18 cellular contexts compared by ENCODE assay signal in the genomic region with DNA sequence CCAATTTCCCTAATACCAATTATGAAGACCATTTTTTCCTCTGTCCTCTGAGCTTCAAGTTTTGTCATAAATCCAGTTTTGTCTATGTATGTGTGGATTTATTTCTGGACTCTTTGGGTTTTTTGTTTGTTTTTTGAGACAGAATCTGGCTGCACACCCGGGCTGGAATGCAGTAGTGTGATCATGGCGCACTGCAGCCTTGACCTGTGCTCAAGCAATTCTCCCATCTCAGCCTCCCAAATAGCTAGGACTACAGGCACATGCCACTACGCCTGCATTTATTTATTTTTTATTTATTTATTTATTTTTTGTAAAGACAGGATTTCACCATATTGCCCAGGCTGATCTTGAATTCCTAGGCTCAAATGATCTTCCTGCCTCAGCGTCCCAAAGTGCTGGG. TPM values are rescaled to one million over a fixed set of nuclear protein-coding genes. Genes with fewer than 3 reads are reported as not detected.
DNase-seq lines count a peak whose midpoint lies in the region; ATAC-seq and TF ChIP-seq lines count a peak whose summit lies in the region.
"Had no signal": no experiment of that assay in that cellular context is flagged by ENCODE, and none has a peak within 500 bp of the region (broad histone marks: within the 10 kb centered on the region; RNA-seq: fewer than 3 reads in every experiment).

No MANE protein-coding gene starts in this region.

- no peaks in the 10 kb centered on the region for H3K9me3 Mint-ChIP-seq in T-cell
- H3K9me3 Mint-ChIP-seq: CD4-positive, CD25-positive, alpha-beta regulatory T cell; CD8-positive, alpha-beta T cell had no signal

- POLR2A ChIA-PET in HCT116 (lab: Charles Lee) (interaction anchor here (0.8 kb wide), 1 partner anchor 17 kb away, joined by 3 read pairs; no protein-coding TSS in a partner anchor), T-cell (lab: Charles Lee) (no interaction called here)

- TF ChIP-seq CTCF in HCT116 (IDR thresholded peaks at IDR 0.05 in 2 of 3, conservative IDR thresholded peaks at IDR 0.05 in 1 of 3; ENCODE audit: borderline replicate concordance in 1 of 3, insufficient read depth in 1 of 3, low read depth in 2 of 3, low read length in 2 of 3) (no peak), right lobe of liver (IDR thresholded peaks at IDR 0.05) (no peak), testis (IDR thresholded peaks at IDR 0.05) (no peak)

- H3K27me3 Mint-ChIP-seq in T-cell, result peaks cover 9 to 23% of the 10 kb centered on the region in 2 donors

- no peak for TF ChIP-seq POLR2A in HCT116 (IDR thresholded peaks at IDR 0.05; ENCODE audit: borderline replicate concordance, extremely low read depth, insufficient read depth, insufficient read length)
- no peak for TF ChIP-seq POLR2A in right lobe of liver (IDR thresholded peaks at IDR 0.05)
- no peak for TF ChIP-seq POLR2A in testis (IDR thresholded peaks at IDR 0.05)

- CTCF ChIA-PET in HCT116 (lab: Charles Lee) (interaction anchor here (0.7 to 2.0 kb wide), 3 partner anchors 47 to 574 kb away, joined by 4 to 15 read pairs (median 4); no protein-coding TSS in a partner anchor), T-cell (lab: Charles Lee) (interaction anchor here (0.6 to 1.7 kb wide), 11 partner anchors 9 to 623 kb away, joined by 3 to 12 read pairs (median 3); no protein-coding TSS in a partner anchor)

- H3K27ac Mint-ChIP-seq in T-cell, result no peak overlapping the region
- H3K27ac Mint-ChIP-seq: B cell; CD4-positive, CD25-positive, alpha-beta regulatory T cell; CD8-positive, alpha-beta T cell had no signal

- 44% methylated on average over 4 of the region's 4 CpGs for WGBS in right lobe of liver (ENCODE audit: insufficient coverage, low coverage, low lambda C conversion rate, missing lambda C conversion rate)
- WGBS in testis, 2 donors, result 41 to 50% methylated on average over 4 of the region's 4 CpGs

- H3K79me2 ChIP-seq in HCT116 (ENCODE audit: insufficient read depth, low read length), result no peaks in the 10 kb centered on the region

- RAD21 ChIA-PET in HCT116 (lab: Charles Lee; ENCODE audit: low non-redundant PET in 1 of 2, low total read pairs in 2 of 2, uncharacterized antibody in 2 of 2, unreplicated experiment in 2 of 2), result no interaction called here

- H3K9me2 ChIP-seq in HCT116 (ENCODE audit: insufficient read depth), result no peaks in the 10 kb centered on the region

- BruUV-seq in HCT116 (replicated peaks; lab: Mats Ljungman, UMichigan), result no TSS peak

- H4K20me1 ChIP-seq in HCT116 (ENCODE audit: insufficient read depth), result no peaks in the 10 kb centered on the region
- H4K20me1 ChIP-seq: BLaER1 had no signal

- intact Hi-C loops in HCT116 (cut with micrococcal nuclease) (no loop called here), right lobe of liver (cut with DNase I) (no loop called here), testis (cut with DNase I; ENCODE audit: low total_unique reads) (no loop called here), head of caudate nucleus (cut with DNase I) (loop anchor here (10.0 kb wide), 1 partner anchor 46 kb away; a partner anchor contains a TSS)

- no peaks in the 10 kb centered on the region for H3K36me3 Mint-ChIP-seq in T-cell
- H3K36me3 Mint-ChIP-seq: CD4-positive, CD25-positive, alpha-beta regulatory T cell; CD8-positive, alpha-beta T cell had no signal

- H3K36me3 ChIP-seq in HCT116 (ENCODE audit: control insufficient read depth in 1 of 2, insufficient read depth in 2 of 2, low read length in 2 of 2) (no peaks in the 10 kb centered on the region), right lobe of liver (no peaks in the 10 kb centered on the region), testis (ENCODE audit: low read depth, missing control alignments) (no peaks in the 10 kb centered on the region)
- H3K36me3 ChIP-seq: BLaER1, HAP-1 had no signal

- H3K4me3 Mint-ChIP-seq in T-cell, result no peak overlapping the region
- H3K4me3 Mint-ChIP-seq: B cell; CD4-positive, CD25-positive, alpha-beta regulatory T cell; CD8-positive, alpha-beta T cell had no signal

- DNase-seq in HCT116 (ENCODE audit: low read depth, low spot score) (no peak), left lobe of liver (ENCODE audit: low spot score) (no peak), right lobe of liver (no peak), testis (peak; percentile 66), T-cell (no peak), head of caudate nucleus (no peak), T-helper 1 cell (no peak)
- DNase-seq: CD4-positive, CD25-positive, alpha-beta regulatory T cell; CD8-positive, alpha-beta T cell; DND-41; GOT3 had no signal

- H3K4me2 ChIP-seq in HCT116 (ENCODE audit: low read length), result peak overlapping the region; percentile 48; the same call in 1 of the 2 replicates
- H3K4me2 ChIP-seq: BLaER1 had no signal

- no peak overlapping the region for H3K9ac ChIP-seq in HCT116 (ENCODE audit: low read length)
- H3K9ac ChIP-seq: BLaER1 had no signal

- no peaks in the 10 kb centered on the region for H3K27me3 ChIP-seq in HCT116 (ENCODE audit: insufficient read depth, low read length)
- H3K27me3 ChIP-seq in right lobe of liver, result no peaks in the 10 kb centered on the region
- no peaks in the 10 kb centered on the region for H3K27me3 ChIP-seq in testis
- H3K27me3 ChIP-seq: BLaER1 had no signal

- H3K27ac ChIP-seq in HCT116 (ENCODE audit: low read depth, low read length) (no peak overlapping the region), right lobe of liver (peak overlapping the region in 1 of 3 donors; percentile 41), testis (no peak overlapping the region)
- H3K27ac ChIP-seq: 22Rv1, BLaER1, C4-2B had no signal

- H3K4me1 Mint-ChIP-seq in T-cell, result peaks cover 2 to 11% (median 9%) of the 10 kb centered on the region in 3 donors

- ATAC-seq in HCT116 (no peak), left lobe of liver (peak; percentile 13), right lobe of liver (peak in 3 of 4 donors; percentile 24 to 34 (median 28)), T-cell (replicated peaks in 1 of 4) (no peak)

- no peak overlapping the region for H3K4me3 ChIP-seq in HCT116 (replicated peaks in 1 of 2; ENCODE audit: low read depth in 1 of 2, low read length in 2 of 2)
- H3K4me3 ChIP-seq in right lobe of liver, result no peak overlapping the region
- H3K4me3 ChIP-seq in testis, result no peak overlapping the region
- H3K4me3 ChIP-seq: BLaER1, GM12878, HAP-1 had no signal

- H3K4me1 ChIP-seq in HCT116 (ENCODE audit: control insufficient read depth in 1 of 2, insufficient read depth in 2 of 2, low read length in 2 of 2) (peaks cover 23 to 44% of the 10 kb centered on the region in 2 experiments; a peak in 3 of 4 replicates), right lobe of liver (peaks cover 0 to 19% (median 7%) of the 10 kb centered on the region in 4 donors), testis (peaks cover 6% of the 10 kb centered on the region)
- H3K4me1 ChIP-seq: HAP-1 had no signal

- no peak for TF ChIP-seq RAD21 in HCT116 (IDR thresholded peaks at IDR 0.05; ENCODE audit: low read depth)

- no peak overlapping the region for H2AFZ ChIP-seq in HCT116 (ENCODE audit: low read depth, low read length, poor library complexity, severe bottlenecking)

- no peaks in the 10 kb centered on the region for H3K9me3 ChIP-seq in HCT116 (ENCODE audit: control insufficient read depth in 1 of 2, insufficient read depth in 1 of 2, low read depth in 1 of 2, low read length in 2 of 2)
- no peaks in the 10 kb centered on the region for H3K9me3 ChIP-seq in right lobe of liver
- H3K9me3 ChIP-seq in testis, result no peaks in the 10 kb centered on the region
- H3K9me3 ChIP-seq: BLaER1, Caco-2, HAP-1 had no signal

TF ChIP-seq in HCT116, 20 proteins besides CTCF, POLR2A, EP300 and RAD21:
- no peak for TF ChIP-seq YY1 (IDR thresholded peaks at IDR 0.05; ENCODE audit: extremely low read depth, insufficient replicate concordance, low read depth, low read length)
- no peak for TF ChIP-seq JUND (IDR thresholded peaks at IDR 0.05)
- no peak for TF ChIP-seq FOSL1 (IDR thresholded peaks at IDR 0.05; ENCODE audit: low read depth)
- TF ChIP-seq SIN3A (IDR thresholded peaks at IDR 0.05; ENCODE audit: low read depth), result no peak
- TF ChIP-seq ZNF274 (IDR thresholded peaks at IDR 0.05; ENCODE audit: low read depth, low read length), result no peak
- TF ChIP-seq SP1 (IDR thresholded peaks at IDR 0.05; ENCODE audit: low read depth), result no peak
- no peak for TF ChIP-seq CBX3 (IDR thresholded peaks at IDR 0.05; ENCODE audit: low read depth)

RNA-seq across cellular contexts. Expression of a gene that starts 45.3 kb away (rescaled TPM):
- total RNA-seq in HCT116 (2021; ENCODE audit: unreplicated experiment) (102 TPM), left lobe of liver (64.5 TPM), right lobe of liver (100 to 1,000 TPM in 2 of 6 experiments, 10 to 100 TPM in 4; 50.2 to 216 (median 64.9) TPM), testis (10 to 100 TPM; 73.2 to 75.7 TPM), T-cell (100 to 1,000 TPM; 144 to 266 (median 229) TPM)
- 85.8 and 94.9 TPM in 2 replicates for polyA plus RNA-seq in HCT116 (2012)
- polyA plus RNA-seq in testis (ENCODE audit: insufficient read depth, low read depth, low replicate concordance), result 82.6 TPM

Comparison
In these comparisons a context has a peak if more than half of its experiments do, and no peak if none do; other contexts are left out.
1. ATAC-seq: peak in left lobe of liver (single experiment) and right lobe of liver (3 of 4); none in HCT116 (single experiment) and T-cell (0 of 4).